ENCODE assay signal across 27 cellular contexts in genomic region chr2:166614027-166614426, GRCh38.
DNase-seq lines count a peak whose midpoint lies in the region; ATAC-seq, FAIRE-seq and TF ChIP-seq lines count a peak whose summit lies in the region.
"Had no signal": no experiment of that assay in that cellular context is flagged by ENCODE, and none has a peak within 500 bp of the region (broad histone marks: within the 10 kb centered on the region; RNA-seq: fewer than 3 reads in every experiment).

No MANE protein-coding gene starts in this region.

- H4K20me1 ChIP-seq in H1 (replicated peaks in 1 of 2; ENCODE audit: control insufficient read depth in 1 of 2, insufficient read depth in 2 of 2, low read length in 2 of 2): no peaks in the 10 kb centered on the region
- H4K20me1 ChIP-seq: BLaER1 treated with 17β-estradiol and CSF1 and Interleukin-3, amounts not matched to agents 10 nM and 100 nM had no signal

- no peaks in the 10 kb centered on the region for H3K36me3 ChIP-seq in HUES48 (ENCODE audit: control insufficient read depth, insufficient read depth, low read length)
- no peaks in the 10 kb centered on the region for H3K36me3 ChIP-seq in H1 (ENCODE audit: control insufficient read depth in 2 of 4, insufficient read depth in 4 of 4, low read length in 3 of 4)
- H3K36me3 ChIP-seq in HAP-1 (replicated peaks): no peaks in the 10 kb centered on the region
- no peaks in the 10 kb centered on the region for H3K36me3 ChIP-seq in colonic mucosa
- H3K36me3 ChIP-seq: adrenal gland; BLaER1 treated with 17β-estradiol and CSF1 and Interleukin-3, amounts not matched to agents 10 nM and 100 nM; MG63; tibial nerve had no signal

- in situ Hi-C loops in HAP-1 (cut with MboI; ENCODE audit: low sequenced_read_pairs): no loop called here

- no peak overlapping the region for H4K8ac ChIP-seq in H1 (ENCODE audit: extremely low read depth, insufficient read depth, low read length)

- TF ChIP-seq CTCF in H1 (IDR thresholded peaks at IDR 0.05; ENCODE audit: control extremely low read depth in 1 of 3, insufficient read depth in 1 of 3, low read depth in 1 of 3, low read length in 3 of 3): no peak
- no peak for TF ChIP-seq CTCF in colonic mucosa (IDR thresholded peaks at IDR 0.05)

- TF ChIP-seq RAD21 in H1 (IDR thresholded peaks at IDR 0.05 in 1 of 2, conservative IDR thresholded peaks at IDR 0.05 in 1 of 2; ENCODE audit: low read depth in 2 of 2, low read length in 2 of 2): no peak

- no peak overlapping the region; a peak in 1 of 4 replicates for H3K4me2 ChIP-seq in H1 (ENCODE audit: insufficient read depth in 1 of 2, low read depth in 2 of 2, low read length in 2 of 2)
- H3K4me2 ChIP-seq: BLaER1 treated with 17β-estradiol and CSF1 and Interleukin-3, amounts not matched to agents 10 nM and 100 nM had no signal

- no peaks in the 10 kb centered on the region for H3K23me2 ChIP-seq in H1 (ENCODE audit: low read depth, low read length)

- no peak for TF ChIP-seq EP300 in H1 (IDR thresholded peaks at IDR 0.05; ENCODE audit: borderline replicate concordance in 1 of 2, low read depth in 2 of 2, low read length in 2 of 2)

- 67% methylated on average over 4 of the region's 4 CpGs; no CpG with 5 or more reads in 1 of the 2 experiments for WGBS in H1 (ENCODE audit: extremely low coverage in 1 of 2, insufficient coverage in 1 of 2, insufficient read length in 1 of 2, insufficient replicate concordance in 2 of 2, low coverage in 1 of 2, low lambda C conversion rate in 2 of 2, missing lambda C conversion rate in 1 of 2), 2 experiments

- H2AK5ac ChIP-seq in H1 (ENCODE audit: low read depth, low read length): no peak overlapping the region

- H3K4ac ChIP-seq in H1 (replicated peaks; ENCODE audit: insufficient read length, low read depth, low read length): no peak overlapping the region

- H3K18ac ChIP-seq in H1 (ENCODE audit: extremely low read depth, low read length): no peak overlapping the region; the same call in 1 of the 2 replicates

- H3K79me2 ChIP-seq in H1 (ENCODE audit: control insufficient read depth in 1 of 2, insufficient read depth in 2 of 2, low read length in 2 of 2): no peaks in the 10 kb centered on the region

- no peak overlapping the region for H2BK15ac ChIP-seq in H1 (ENCODE audit: low read length)

- no peak for ATAC-seq in HG02759 (IDR thresholded peaks at IDR 0.05; ENCODE audit: unreplicated experiment)
- ATAC-seq: activated CD4-positive, alpha-beta T cell treated with anti-CD3 and anti-CD28 coated beads for 36 hours; activated CD8-positive, alpha-beta T cell treated with anti-CD3 and anti-CD28 coated beads for 36 hours; naive thymus-derived CD8-positive, alpha-beta T cell had no signal

- H3K4me3 ChIP-seq in HUES48 (ENCODE audit: low read depth, low read length) (no peak overlapping the region), H1 (ENCODE audit: extremely low read depth in 1 of 4, insufficient read depth in 2 of 4, low read depth in 3 of 4, low read length in 4 of 4) (no peak overlapping the region), HAP-1 (no peak overlapping the region), colonic mucosa (no peak overlapping the region)
- H3K4me3 ChIP-seq: adrenal gland; BLaER1 treated with 17β-estradiol and CSF1 and Interleukin-3, amounts not matched to agents 10 nM and 100 nM; lung; MG63; tibial nerve had no signal

- no peak overlapping the region for H4K91ac ChIP-seq in H1 (replicated peaks; ENCODE audit: insufficient read length, low read length)

- H3K9ac ChIP-seq in HUES48 (ENCODE audit: low read depth, low read length) (no peak overlapping the region), H1 (replicated peaks in 1 of 4; ENCODE audit: extremely low read depth in 1 of 4, low read depth in 3 of 4, low read length in 3 of 4) (no peak overlapping the region), colonic mucosa (ENCODE audit: low read depth in 2 of 2, low read length in 2 of 2) (no peak overlapping the region)
- H3K9ac ChIP-seq: BLaER1 treated with 17β-estradiol and CSF1 and Interleukin-3, amounts not matched to agents 10 nM and 100 nM had no signal

- no peak overlapping the region for H3K14ac ChIP-seq in H1 (ENCODE audit: insufficient read length)

- H2BK120ac ChIP-seq in H1 (replicated peaks; ENCODE audit: low read depth, low read length): no peak overlapping the region

- H3K27me3 ChIP-seq in HUES48 (ENCODE audit: control insufficient read depth, insufficient read depth, low read length) (no peaks in the 10 kb centered on the region), H1 (replicated peaks in 1 of 4; ENCODE audit: control insufficient read depth in 3 of 4, extremely low read depth in 1 of 4, insufficient read depth in 3 of 4, low read length in 3 of 4) (peaks cover 0 to 2% (median 0%) of the 10 kb centered on the region in 4 experiments; a peak in 1 of 7 replicates), HAP-1 (ENCODE audit: low read depth) (no peaks in the 10 kb centered on the region), colonic mucosa (no peaks in the 10 kb centered on the region)
- H3K27me3 ChIP-seq: adrenal gland; BLaER1 treated with 17β-estradiol and CSF1 and Interleukin-3, amounts not matched to agents 10 nM and 100 nM; MG63; tibial nerve had no signal

- H4K5ac ChIP-seq in H1 (ENCODE audit: insufficient read length, low read depth, low read length): no peak overlapping the region

- H2BK20ac ChIP-seq in H1 (ENCODE audit: low read length): no peak overlapping the region

- no peaks in the 10 kb centered on the region for H3K79me1 ChIP-seq in H1 (ENCODE audit: low read depth, low read length)

- TF ChIP-seq POLR2A in H1 (IDR thresholded peaks at IDR 0.05; ENCODE audit: control extremely low read depth in 1 of 2, low read depth in 2 of 2, low read length in 2 of 2): no peak

- POLR2A ChIA-PET in H1 (lab: Charles Lee; ENCODE audit: partially characterized antibody): interaction anchor here (0.6 kb wide), 1 partner anchor 321 kb away, joined by 3 read pairs; no protein-coding TSS in a partner anchor

- DNase-seq in NCI-H1930 (lab: John Stamatoyannopoulos, UW) (peak; percentile 15 to 46), H1 (ENCODE audit: low read depth in 1 of 2, low spot score in 2 of 2) (no peak), renal cortical epithelial cell (ENCODE audit: low read depth) (peak; percentile 77), HAP-1 (ENCODE audit: low spot score in 2 of 2) (no peak), colonic mucosa (no peak)
- DNase-seq: activated CD4-positive, alpha-beta T cell treated with anti-CD3 and anti-CD28 coated beads for 36 hours; activated CD8-positive, alpha-beta memory T cell treated with anti-CD3 and anti-CD28 coated beads, Interleukin-2, amount 50 U/mL, for 48 hours; activated CD8-positive, alpha-beta T cell treated with anti-CD3 and anti-CD28 coated beads for 36 hours; activated naive CD4-positive, alpha-beta T cell treated with anti-CD3 and anti-CD28 coated beads, Interleukin-2, amount 10 ng/mL, durations not matched to agents 7 days and 5 days; adrenal gland; Caco-2; central memory CD4-positive, alpha-beta T cell; foreskin melanocyte; H7; KG1; MG63; naive thymus-derived CD8-positive, alpha-beta T cell; NCI-H1694 treated with DMSO at 0.1 percent for 48 hours; NCI-H526 treated with DMSO at 0.1 percent for 48 hours; stimulated activated CD4-positive, alpha-beta T cell treated with anti-CD3 and anti-CD28 coated beads, Interleukin-15, amount 100 ng/mL, for 24 hours; stimulated activated CD4-positive, alpha-beta T cell treated with anti-CD3 and anti-CD28 coated beads, Interleukin-4, amount 100 ng/mL, for 4 hours; SW 1271 had no signal

- H3K9me3 ChIP-seq in HUES48 (ENCODE audit: control insufficient read depth, insufficient read depth, low read length) (no peaks in the 10 kb centered on the region; the same call in 1 of the 2 replicates), H1 (ENCODE audit: insufficient read depth in 2 of 2, low read depth in 1 of 2, low read length in 1 of 2) (no peaks in the 10 kb centered on the region), HAP-1 (no peaks in the 10 kb centered on the region; the same call in 1 of the 2 replicates), colonic mucosa (no peaks in the 10 kb centered on the region)
- H3K9me3 ChIP-seq: adrenal gland, Caco-2 had no signal

- H2BK5ac ChIP-seq in H1 (ENCODE audit: low read depth, low read length): no peak overlapping the region

- no peak overlapping the region for H2AFZ ChIP-seq in H1 (ENCODE audit: low read length)

- H3K56ac ChIP-seq in H1 (replicated peaks; ENCODE audit: insufficient read length, low read depth, low read length): no peak overlapping the region

- peak; percentile 39 for FAIRE-seq in H1 (lab: Jason Lieb, UNC)

- no peak overlapping the region for H3K23ac ChIP-seq in H1 (ENCODE audit: insufficient read length)

- intact Hi-C loops in colonic mucosa (cut with DNase I): no loop called here

- peak overlapping the region; percentile 50 for H3K27ac ChIP-seq in HUES48 (ENCODE audit: low read depth, low read length)
- H3K27ac ChIP-seq in H1 (ENCODE audit: low read depth, low read length): no peak overlapping the region
- no peak overlapping the region for H3K27ac ChIP-seq in colonic mucosa
- H3K27ac ChIP-seq: adrenal gland; BLaER1 treated with 17β-estradiol and CSF1 and Interleukin-3, amounts not matched to agents 10 nM and 100 nM; tibial nerve had no signal

- H2BK12ac ChIP-seq in H1 (ENCODE audit: low read depth, low read length): no peak overlapping the region

- H3K4me1 ChIP-seq in HUES48 (ENCODE audit: control insufficient read depth, insufficient read depth, low read length) (peaks cover 28% of the 10 kb centered on the region), H1 (replicated peaks in 1 of 4; ENCODE audit: control insufficient read depth in 3 of 4, insufficient read depth in 4 of 4, low read length in 3 of 4) (peaks cover 0 to 10% (median 3%) of the 10 kb centered on the region in 4 experiments; a peak in 6 of 7 replicates), HAP-1 (no peaks in the 10 kb centered on the region), colonic mucosa (no peaks in the 10 kb centered on the region)
- H3K4me1 ChIP-seq: adrenal gland, tibial nerve had no signal

- CTCF ChIA-PET in H1 (lab: Charles Lee; ENCODE audit: partially characterized antibody): interaction anchor here (0.6 to 1.7 kb wide), 5 partner anchors 18 to 1177 kb away, joined by 3 to 6 read pairs (median 3); no protein-coding TSS in a partner anchor

TF ChIP-seq in H1, 55 proteins besides CTCF, POLR2A, EP300 and RAD21 (continues in another document):
- TF ChIP-seq SIRT6 (IDR thresholded peaks at IDR 0.05; ENCODE audit: low read length) (no peak), CBX8 (IDR thresholded peaks at IDR 0.05; ENCODE audit: borderline replicate concordance, low read depth, low read length) (no peak), RNF2 (IDR thresholded peaks at IDR 0.05; ENCODE audit: borderline replicate concordance, low read depth, low read length, missing control alignments, poor library complexity, severe bottlenecking) (no peak), KDM1A (IDR thresholded peaks at IDR 0.05; ENCODE audit: borderline replicate concordance, low read length) (no peak), CHD2 (IDR thresholded peaks at IDR 0.05; ENCODE audit: low read length) (no peak), SP4 (IDR thresholded peaks at IDR 0.05; ENCODE audit: low read length) (no peak)

Comparison
In these comparisons a context has a peak if more than half of its experiments do, and no peak if none do; other contexts are left out.
1. DNase-seq: peak in NCI-H1930 (2 of 2) and renal cortical epithelial cell (single experiment); none in H1 (0 of 2), HAP-1 (0 of 2) and colonic mucosa (single experiment).